In the genomic region with DNA sequence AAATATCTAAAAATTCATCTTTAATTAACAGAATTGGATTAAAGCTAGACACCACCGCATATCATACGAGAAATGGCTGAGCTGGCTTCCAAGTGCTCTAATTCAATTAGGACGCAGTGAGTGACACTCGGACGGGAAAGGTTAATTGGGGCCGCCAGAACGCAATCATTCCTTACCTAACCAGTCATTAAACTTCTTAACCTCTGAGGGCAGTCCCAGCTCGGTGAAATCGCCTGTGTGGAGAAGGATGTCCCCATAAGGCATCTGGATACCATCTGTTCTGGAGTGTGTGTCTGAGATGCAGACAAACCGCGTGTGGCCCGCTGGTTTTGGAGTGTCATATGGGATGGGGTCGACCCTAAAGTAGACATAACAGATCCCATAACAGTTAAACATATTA, we compare ENCODE assay signal across 26 cellular contexts.
"Had no signal": no experiment of that assay in that cellular context is flagged by ENCODE, and none has a peak within 500 bp of the region (broad histone marks: within the 10 kb centered on the region; RNA-seq: fewer than 3 reads in every experiment).

No MANE protein-coding gene starts in this region.

- H3K9me3 ChIP-seq: Peyer's patch, SJCRH30 had no signal

- DNase-seq: activated CD4-positive, alpha-beta memory T cell treated with anti-CD3 and anti-CD28 coated beads for 36 hours; activated CD4-positive, alpha-beta T cell treated with anti-CD3 and anti-CD28 coated beads, Interleukin-2, amount 10 ng/mL, durations not matched to agents 7 days and 5 days; activated CD4-positive, CD25-positive, alpha-beta regulatory T cell; activated CD8-positive, alpha-beta memory T cell treated with anti-CD3 and anti-CD28 coated beads for 24 hours; activated gamma-delta T cell; activated naive CD4-positive, alpha-beta T cell treated with anti-CD3 and anti-CD28 coated beads for 36 hours; activated T-cell treated with anti-CD3 and anti-CD28 coated beads, Interleukin-2, amount 50 U/mL, for 4 hours; amygdala; brain microvascular endothelial cell; Karpas-422; MM.1S; NCI-H1105; NCI-H1436; NCI-H1694 treated with DMSO at 0.1 percent for 48 hours; NCI-H2029 treated with DMSO at 0.1 percent for 48 hours; NCI-H226; NCI-H774; NK-92 treated with Interleukin-12 subunit alpha and Interleukin-12 subunit beta, amount 100 ng/mL, for 24 hours; Peyer's patch; Right ventricle myocardium superior; SJCRH30; T-helper 17 cell; T-helper 9 cell had no signal

- ATAC-seq: activated T-cell treated with anti-CD3 and anti-CD28 coated beads, Interleukin-2, amount 50 U/mL, for 4 hours; K562; T-helper 17 cell had no signal

- H3K27me3 ChIP-seq: brain microvascular endothelial cell, cardiac muscle cell, Peyer's patch, SJCRH30 had no signal

- H3K36me3 ChIP-seq: brain microvascular endothelial cell, cardiac muscle cell, Peyer's patch, SJCRH30 had no signal

- H3K27ac ChIP-seq: brain microvascular endothelial cell, cardiac muscle cell, Peyer's patch, RWPE1, SJCRH30 had no signal

- H3K4me3 ChIP-seq: cardiac muscle cell, K562, Peyer's patch, SJCRH30 had no signal
